In genomic region chr15:100866386-100867330, GRCh38 we compare ENCODE assay signal across 22 cellular contexts. TPM values are rescaled to one million over a fixed set of nuclear protein-coding genes. Genes with fewer than 3 reads are reported as not detected.
DNase-seq lines count a peak whose midpoint lies in the region; ATAC-seq and TF ChIP-seq lines count a peak whose summit lies in the region.
"Had no signal": no experiment of that assay in that cellular context is flagged by ENCODE, and none has a peak within 500 bp of the region (broad histone marks: within the 10 kb centered on the region; RNA-seq: fewer than 3 reads in every experiment).

No MANE protein-coding gene starts in this region.

- no peaks in the 10 kb centered on the region for H3F3A ChIP-seq in GM23338 (replicated peaks; ENCODE audit: low read depth)

- H3K4me3 ChIP-seq in GM23338 (no peak overlapping the region), hepatocyte (no peak overlapping the region), heart left ventricle (no peak overlapping the region)
- H3K4me3 ChIP-seq: HAP-1, PC-9 had no signal

- H3K36me3 ChIP-seq in GM23338 (ENCODE audit: insufficient read depth) (no peaks in the 10 kb centered on the region), hepatocyte (replicated peaks; ENCODE audit: insufficient read depth, low read depth) (no peaks in the 10 kb centered on the region), heart left ventricle (no peaks in the 10 kb centered on the region)
- H3K36me3 ChIP-seq: HAP-1 had no signal

- H3K4me1 ChIP-seq in GM23338 (ENCODE audit: insufficient read depth) (no peaks in the 10 kb centered on the region), hepatocyte (ENCODE audit: insufficient read depth) (no peaks in the 10 kb centered on the region), heart left ventricle (peaks cover 0 to 5% (median 0%) of the 10 kb centered on the region in 12 donors)
- H3K4me1 ChIP-seq: HAP-1 had no signal

- peaks cover 2% of the 10 kb centered on the region; the same call in 2 of the 3 replicates for H3K4me1 Mint-ChIP-seq in GM23338
- H3K4me1 Mint-ChIP-seq in stimulated activated effector memory CD8-positive, alpha-beta T cell treated with anti-CD3 and anti-CD28 coated beads, Interleukin-12 subunit alpha, Interleukin-12 subunit beta, amount 100 ng/mL, for 72 hours = no peaks in the 10 kb centered on the region
- H3K4me1 Mint-ChIP-seq: IgD-negative memory B cell, T-cell had no signal

- intact Hi-C loops in heart left ventricle (cut with DNase I) = loop anchor here in 1 of 10 donors (10.0 kb wide), 1 partner anchor 152 kb away; no protein-coding TSS in a partner anchor

- peaks cover 15% of the 10 kb centered on the region for H3K27me3 Mint-ChIP-seq in GM23338 (ENCODE audit: insufficient read depth, low read depth, poor library complexity)
- H3K27me3 Mint-ChIP-seq: IgD-negative memory B cell had no signal

- H3K9me3 ChIP-seq in hepatocyte (ENCODE audit: low read depth) = no peaks in the 10 kb centered on the region
- peaks cover 0 to 7% (median 0%) of the 10 kb centered on the region in 12 donors for H3K9me3 ChIP-seq in heart left ventricle

- H2AFZ ChIP-seq in GM23338 = 0 out of 2 replicates have a peak overlapping the region, but pooled peaks have one; percentile 23
- H2AFZ ChIP-seq in hepatocyte = no peak overlapping the region
- H2AFZ ChIP-seq: PC-9 had no signal

- no peaks in the 10 kb centered on the region for H3K79me2 ChIP-seq in GM23338 (replicated peaks; ENCODE audit: insufficient read depth)
- no peaks in the 10 kb centered on the region for H3K79me2 ChIP-seq in hepatocyte

- H3K4me3 Mint-ChIP-seq in GM23338 = no peak overlapping the region
- H3K4me3 Mint-ChIP-seq in stimulated activated effector memory CD8-positive, alpha-beta T cell treated with anti-CD3 and anti-CD28 coated beads, Interleukin-12 subunit alpha, Interleukin-12 subunit beta, amount 100 ng/mL, for 72 hours = no peak overlapping the region
- H3K4me3 Mint-ChIP-seq: CD4-positive, alpha-beta T cell; IgD-negative memory B cell; T-cell had no signal

- no peak overlapping the region for H3K27ac Mint-ChIP-seq in GM23338
- H3K27ac Mint-ChIP-seq in stimulated activated effector memory CD8-positive, alpha-beta T cell treated with anti-CD3 and anti-CD28 coated beads, Interleukin-12 subunit alpha, Interleukin-12 subunit beta, amount 100 ng/mL, for 72 hours = peak overlapping the region; percentile 54
- H3K27ac Mint-ChIP-seq: CD4-positive, alpha-beta T cell; T-cell had no signal

- TF ChIP-seq CTCF in GM23338 (conservative IDR thresholded peaks at IDR 0.05; ENCODE audit: low read depth in 2 of 2) (0 out of 4 replicates have a peak, but pooled peaks have one; percentile 13 to 14), hepatocyte (IDR thresholded peaks at IDR 0.05; ENCODE audit: poor library complexity) (no peak), heart left ventricle (IDR thresholded peaks at IDR 0.05) (no peak)

- H3K9me2 ChIP-seq in GM23338 (ENCODE audit: insufficient read depth) (no peaks in the 10 kb centered on the region), hepatocyte (replicated peaks; ENCODE audit: insufficient read depth) (no peaks in the 10 kb centered on the region)

- WGBS in hepatocyte (ENCODE audit: low lambda C conversion rate, missing lambda C conversion rate) = 92% methylated on average over 12 of the region's 12 CpGs
- 88 to 93% (median 90%) methylated on average over 10 to 12 of the region's 12 CpGs for WGBS in heart left ventricle, 4 donors

- no peak for DNase-seq in GM23338 (ENCODE audit: low spot score)
- peak; percentile 59 for DNase-seq in RPMI7951 (ENCODE audit: low read depth)
- no peak for DNase-seq in hepatocyte (ENCODE audit: low spot score)
- no peak for DNase-seq in stimulated activated effector memory CD8-positive, alpha-beta T cell treated with anti-CD3 and anti-CD28 coated beads, Interleukin-12 subunit alpha, Interleukin-12 subunit beta, amount 100 ng/mL, for 72 hours (ENCODE audit: low spot score in 2 of 2)
- DNase-seq in heart left ventricle = no peak
- no peak for DNase-seq in stimulated activated CD4-positive, alpha-beta T cell treated with anti-CD3 and anti-CD28 coated beads, Interleukin-2, amount 100 ng/mL, for 48 hours
- DNase-seq: CD4-positive, alpha-beta T cell; COR-L47; DMS 273 treated with DMSO at 0.1 percent for 48 hours; DMS79 treated with DMSO at 0.1 percent for 48 hours; Karpas-422; MM.1S; NCI-H1048; NCI-H1417 treated with DMSO at 0.1 percent for 48 hours; NCI-H187 treated with DMSO at 0.1 percent for 48 hours; NCI-H2227 treated with DMSO at 0.1 percent for 48 hours; NCI-H510A; PC-9; T-cell had no signal

- H3K4me2 ChIP-seq in GM23338 (no peak overlapping the region), hepatocyte (no peak overlapping the region)
- H3K4me2 ChIP-seq: PC-9 had no signal

- TF ChIP-seq POLR2A in heart left ventricle (IDR thresholded peaks at IDR 0.05) = no peak

- no peaks in the 10 kb centered on the region for H4K20me1 ChIP-seq in GM23338 (replicated peaks; ENCODE audit: insufficient read depth)
- H4K20me1 ChIP-seq in hepatocyte (ENCODE audit: insufficient read depth, poor library complexity, severe bottlenecking) = no peaks in the 10 kb centered on the region

- no peaks in the 10 kb centered on the region for H3K27me3 ChIP-seq in GM23338 (ENCODE audit: insufficient read depth)
- H3K27me3 ChIP-seq in hepatocyte = no peaks in the 10 kb centered on the region
- H3K27me3 ChIP-seq in heart left ventricle = no peaks in the 10 kb centered on the region

- ATAC-seq in GM23338 (no peak), GM21723 (IDR thresholded peaks at IDR 0.05; ENCODE audit: unreplicated experiment) (no peak), heart left ventricle (no peak)
- ATAC-seq in stimulated activated effector memory CD8-positive, alpha-beta T cell treated with anti-CD3 and anti-CD28 coated beads, Interleukin-12 subunit alpha, Interleukin-12 subunit beta, amount 100 ng/mL, for 72 hours = no peak
- ATAC-seq: T-cell had no signal

- H3K36me3 Mint-ChIP-seq in GM23338 (ENCODE audit: low read depth) = no peaks in the 10 kb centered on the region
- no peaks in the 10 kb centered on the region for H3K36me3 Mint-ChIP-seq in stimulated activated effector memory CD8-positive, alpha-beta T cell treated with anti-CD3 and anti-CD28 coated beads, Interleukin-12 subunit alpha, Interleukin-12 subunit beta, amount 100 ng/mL, for 72 hours
- H3K36me3 Mint-ChIP-seq: IgD-negative memory B cell, T-cell had no signal

- no peaks in the 10 kb centered on the region; the same call in 2 of the 3 replicates for H3K9me3 Mint-ChIP-seq in GM23338
- H3K9me3 Mint-ChIP-seq in stimulated activated effector memory CD8-positive, alpha-beta T cell treated with anti-CD3 and anti-CD28 coated beads, Interleukin-12 subunit alpha, Interleukin-12 subunit beta, amount 100 ng/mL, for 72 hours = peaks cover 7% of the 10 kb centered on the region
- H3K9me3 Mint-ChIP-seq: T-cell had no signal

- H3K27ac ChIP-seq in GM23338 (ENCODE audit: low read depth) = no peak overlapping the region
- H3K27ac ChIP-seq in hepatocyte = peak overlapping the region; percentile 17
- no peak overlapping the region for H3K27ac ChIP-seq in heart left ventricle
- H3K27ac ChIP-seq: PC-9 had no signal

TF ChIP-seq in GM23338, 12 proteins besides CTCF, POLR2A, EP300 and RAD21 (continues in another document):
- TF ChIP-seq ZNF114 (CRISPR knock-in tag; IDR thresholded peaks at IDR 0.05) = no peak
- TF ChIP-seq REST (IDR thresholded peaks at IDR 0.05; ENCODE audit: unreplicated experiment) = no peak
- TF ChIP-seq EZH2 (IDR thresholded peaks at IDR 0.05; ENCODE audit: low read depth, unreplicated experiment) = no peak
- TF ChIP-seq POLR2AphosphoS5 (IDR thresholded peaks at IDR 0.05; ENCODE audit: low read depth) = no peak
- no peak for TF ChIP-seq ZNF331 (CRISPR knock-in tag; IDR thresholded peaks at IDR 0.05; ENCODE audit: low read depth)

RNA-seq across cellular contexts. Expression of gene ALDH1A3, which starts 13.0 kb away (rescaled TPM):
- total RNA-seq in GM23338 (2014; rRNA removed; shearing (Covaris generic)) = 19.8 and 27.9 TPM in 2 replicates
- polyA plus RNA-seq in GM23338 (2016; fragmentation: Nextera tagmentation; extraction: Ambion mirVana) (2.8 and 4.0 TPM in 2 replicates), hepatocyte (4.9 and 6.8 TPM in 2 replicates), heart left ventricle (1 to 10 TPM in 1 of 2 donors, under 1 TPM in 1; 0.91 to 6.3 TPM)
- total RNA-seq in RPMI7951 (2014; rRNA removed; shearing (Covaris generic)) = 158 and 217 TPM in 2 replicates
- total RNA-seq in hepatocyte (11.7 and 20.5 TPM in 2 replicates), heart left ventricle (10 to 100 TPM in 2 of 9 donors, 1 to 10 TPM in 6, under 1 TPM in 1; 0.82 to 37.1 (median 4.7) TPM)
- total RNA-seq: CD4-positive, alpha-beta T cell had no signal
- polyA plus RNA-seq: IgD-negative memory B cell had no signal

RNA-seq across cellular contexts. Expression of gene LRRK1, which starts 52.5 kb away (rescaled TPM):
- total RNA-seq in GM23338 (2014; rRNA removed; shearing (Covaris generic)) = 2.6 and 4.4 TPM in 2 replicates
- polyA plus RNA-seq in GM23338 (2016; fragmentation: Nextera tagmentation; extraction: Ambion mirVana) (4.1 and 4.5 TPM in 2 replicates), hepatocyte (2.1 and 2.7 TPM in 2 replicates), heart left ventricle (1 to 10 TPM; 1.3 to 2.1 TPM)
- 5.0 and 10.8 TPM in 2 replicates for total RNA-seq in RPMI7951 (2014; rRNA removed; shearing (Covaris generic))
- total RNA-seq in hepatocyte (2.1 and 2.6 TPM in 2 replicates), heart left ventricle (10 to 100 TPM in 1 of 9 donors, 1 to 10 TPM in 8; 1.4 to 12.7 (median 2.1) TPM)

Comparison
In these comparisons a context has a peak if more than half of its experiments do, and no peak if none do; other contexts are left out.
1. CTCF ChIP-seq: peak in GM23338 (2 of 2); none in hepatocyte (single experiment) and heart left ventricle (0 of 12).